ENCODE assay signal across 3 cellular contexts in genomic region chr7:50519350-50519749, GRCh38. TPM values are rescaled to one million over a fixed set of nuclear protein-coding genes. Genes with fewer than 3 reads are reported as not detected.
"Had no signal": no experiment of that assay in that cellular context is flagged by ENCODE, and none has a peak within 500 bp of the region (broad histone marks: within the 10 kb centered on the region; RNA-seq: fewer than 3 reads in every experiment).

No MANE protein-coding gene starts in this region.

RNA-seq across cellular contexts. Expression of gene DDC, which starts 45.9 kb away (rescaled TPM):
- total RNA-seq: LHCN-M2, M059J, NCI-H460 had no signal
